In the genomic region with DNA sequence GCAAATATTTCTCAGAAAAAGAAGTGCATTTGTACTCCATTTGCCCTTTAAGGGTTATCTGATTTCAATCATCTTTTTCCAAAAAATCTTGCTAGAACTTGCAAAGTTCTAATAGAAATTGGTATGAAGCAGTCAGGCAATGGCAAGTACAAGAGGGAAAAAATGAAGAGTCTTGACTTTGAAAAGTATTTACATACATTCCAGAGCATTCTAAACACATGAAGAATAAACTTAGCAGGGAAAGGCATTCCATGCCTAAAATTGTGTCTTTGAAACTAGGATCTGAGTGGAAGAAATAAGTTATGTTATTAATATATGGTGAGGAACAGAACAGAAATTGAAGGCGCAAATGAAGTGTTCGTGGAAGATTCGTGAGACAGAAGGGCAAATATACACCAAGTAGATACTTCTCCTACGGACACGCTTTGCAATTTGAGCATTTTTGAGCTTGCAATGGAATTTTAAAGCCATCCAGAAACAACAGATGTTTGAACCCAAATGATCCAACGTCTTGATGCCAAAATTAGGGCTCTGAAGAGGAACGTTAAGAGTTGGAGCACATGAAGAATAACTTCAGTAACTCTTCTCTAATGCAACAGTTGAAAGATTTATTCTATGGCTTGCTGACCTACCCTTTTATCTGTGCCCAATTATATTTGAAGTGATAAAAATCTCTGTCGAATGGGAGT, we compare ENCODE assay signal across 13 cellular contexts.
"Had no signal": no experiment of that assay in that cellular context is flagged by ENCODE, and none has a peak within 500 bp of the region (broad histone marks: within the 10 kb centered on the region; RNA-seq: fewer than 3 reads in every experiment).

No MANE protein-coding gene starts in this region.

- ATAC-seq: stimulated activated naive CD8-positive, alpha-beta T cell treated with anti-CD3 and anti-CD28 coated beads, Interleukin-15, amount 100 ng/mL, for 72 hours; T-helper 17 cell had no signal

- H3K9me3 Mint-ChIP-seq: activated B cell treated with CpG ODN at 0.5 μM for 24 hours; stimulated activated naive CD8-positive, alpha-beta T cell treated with anti-CD3 and anti-CD28 coated beads, Interleukin-15, amount 100 ng/mL, for 72 hours had no signal

- H3K27ac ChIP-seq: brain microvascular endothelial cell had no signal

- H3K27ac Mint-ChIP-seq: activated B cell treated with CpG ODN at 0.5 μM for 24 hours; stimulated activated naive CD8-positive, alpha-beta T cell treated with anti-CD3 and anti-CD28 coated beads, Interleukin-15, amount 100 ng/mL, for 72 hours; T-helper 17 cell had no signal

- H3K4me3 Mint-ChIP-seq: activated B cell treated with CpG ODN at 0.5 μM for 24 hours; stimulated activated naive CD8-positive, alpha-beta T cell treated with anti-CD3 and anti-CD28 coated beads, Interleukin-15, amount 100 ng/mL, for 72 hours; T-helper 17 cell had no signal

- DNase-seq: activated B cell treated with CpG ODN at 0.5 μM for 24 hours; activated CD4-positive, alpha-beta T cell treated with anti-CD3 and anti-CD28 coated beads, Interleukin-2, amount 50 U/mL, for 1 hour; activated naive CD4-positive, alpha-beta T cell treated with anti-CD3 and anti-CD28 coated beads, Interleukin-2, amount 50 U/mL, for 16 hours; activated T-cell treated with anti-CD3 and anti-CD28 coated beads, Interleukin-2, amount 50 U/mL, for 1 hour; brain microvascular endothelial cell; hippocampal formation; ovary; SHP77; stimulated activated CD4-positive, alpha-beta T cell treated with anti-CD3 and anti-CD28 coated beads, Interleukin-15, amount 100 ng/mL, for 24 hours; stimulated activated CD4-positive, alpha-beta T cell treated with anti-CD3 and anti-CD28 coated beads, Interleukin-4, amount 100 ng/mL, for 4 hours; stimulated activated naive CD8-positive, alpha-beta T cell treated with anti-CD3 and anti-CD28 coated beads, Interleukin-15, amount 100 ng/mL, for 72 hours; T-helper 17 cell; trophoblast cell had no signal

- H3K27me3 Mint-ChIP-seq: activated B cell treated with CpG ODN at 0.5 μM for 24 hours; stimulated activated naive CD8-positive, alpha-beta T cell treated with anti-CD3 and anti-CD28 coated beads, Interleukin-15, amount 100 ng/mL, for 72 hours had no signal
